Comparison of ENCODE assay signal across 1 cellular context in genomic region chr19:7629347-7630054, GRCh38.
TF ChIP-seq lines count a peak whose summit lies in the region.

TSS of gene PET100 (plus strand) at chr19:7629793. CDS start at chr19:7629834, 41 bp downstream.
TSS of gene XAB2 (minus strand) at chr19:7629545. CDS start at chr19:7629527, 18 bp downstream.

TF ChIP-seq in HepG2, 621 proteins besides CTCF, POLR2A, EP300 and RAD21 (continued from another document and continues in another):
- peak; percentile 47 for TF ChIP-seq TAF1 (CRISPR knock-in tag; IDR thresholded peaks at IDR 0.05)
- TF ChIP-seq PCBP1 (IDR thresholded peaks at IDR 0.05; ENCODE audit: borderline replicate concordance, low read depth, low read length), result peak; percentile 71; the same call in 1 of the 2 replicates
- TF ChIP-seq SNAPC4 (CRISPR knock-in tag; IDR thresholded peaks at IDR 0.05), result 0 out of 2 replicates have a peak, but pooled peaks have one; percentile 60
- peak; percentile 100 for TF ChIP-seq ATF1 (CRISPR knock-in tag; IDR thresholded peaks at IDR 0.05)
- peak; percentile 61; the same call in 1 of the 2 replicates for TF ChIP-seq KDM5B (CRISPR knock-in tag; IDR thresholded peaks at IDR 0.05; ENCODE audit: borderline replicate concordance)
- no peak for TF ChIP-seq FOXA1 (IDR thresholded peaks at IDR 0.05)
- peak; percentile 89 for TF ChIP-seq FOXA1 (CRISPR knock-in tag; IDR thresholded peaks at IDR 0.05)
- no peak for TF ChIP-seq ZNF34 (CRISPR knock-in tag; IDR thresholded peaks at IDR 0.05; ENCODE audit: borderline replicate concordance)
- TF ChIP-seq ZNF232 (CRISPR knock-in tag; IDR thresholded peaks at IDR 0.05; ENCODE audit: borderline replicate concordance), result peak; percentile 52; the same call in 1 of the 2 replicates
- TF ChIP-seq RFXANK (CRISPR knock-in tag; IDR thresholded peaks at IDR 0.05), result no peak
- TF ChIP-seq ZNF883 (CRISPR knock-in tag; IDR thresholded peaks at IDR 0.05; ENCODE audit: not compliant biosample characterization), result no peak
- no peak for TF ChIP-seq SOX6 (IDR thresholded peaks at IDR 0.05)
- peak; percentile 65 for TF ChIP-seq SOX6 (CRISPR knock-in tag; IDR thresholded peaks at IDR 0.05)
- no peak for TF ChIP-seq ARNT2 (CRISPR knock-in tag; IDR thresholded peaks at IDR 0.05; ENCODE audit: low read depth)
- TF ChIP-seq ZNF124 (CRISPR knock-in tag; IDR thresholded peaks at IDR 0.05), result peak; percentile 42; the same call in 1 of the 2 replicates
- 0 out of 2 replicates have a peak, but pooled peaks have one; percentile 51 for TF ChIP-seq ZNF317 (CRISPR knock-in tag; IDR thresholded peaks at IDR 0.05)
- TF ChIP-seq NR2F1 (CRISPR knock-in tag; IDR thresholded peaks at IDR 0.05), result no peak
- TF ChIP-seq ZNF549 (CRISPR knock-in tag; IDR thresholded peaks at IDR 0.05), result no peak
- TF ChIP-seq, protein P1, sequence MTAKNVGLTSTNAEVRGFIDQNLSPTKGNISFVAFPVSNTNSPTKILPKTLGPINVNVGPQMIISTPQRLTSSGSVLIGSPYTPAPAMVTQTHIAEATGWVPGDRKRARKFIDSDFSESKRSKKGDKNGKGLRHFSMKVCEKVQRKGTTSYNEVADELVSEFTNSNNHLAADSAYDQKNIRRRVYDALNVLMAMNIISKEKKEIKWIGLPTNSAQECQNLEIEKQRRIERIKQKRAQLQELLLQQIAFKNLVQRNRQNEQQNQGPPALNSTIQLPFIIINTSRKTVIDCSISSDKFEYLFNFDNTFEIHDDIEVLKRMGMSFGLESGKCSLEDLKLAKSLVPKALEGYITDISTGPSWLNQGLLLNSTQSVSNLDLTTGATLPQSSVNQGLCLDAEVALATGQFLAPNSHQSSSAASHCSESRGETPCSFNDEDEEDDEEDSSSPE (CRISPR knock-in tag; IDR thresholded peaks at IDR 0.05), result peak; percentile 86
- peak; percentile 93 for TF ChIP-seq YEATS2 (CRISPR knock-in tag; IDR thresholded peaks at IDR 0.05; ENCODE audit: borderline replicate concordance)
- TF ChIP-seq, protein P2, sequence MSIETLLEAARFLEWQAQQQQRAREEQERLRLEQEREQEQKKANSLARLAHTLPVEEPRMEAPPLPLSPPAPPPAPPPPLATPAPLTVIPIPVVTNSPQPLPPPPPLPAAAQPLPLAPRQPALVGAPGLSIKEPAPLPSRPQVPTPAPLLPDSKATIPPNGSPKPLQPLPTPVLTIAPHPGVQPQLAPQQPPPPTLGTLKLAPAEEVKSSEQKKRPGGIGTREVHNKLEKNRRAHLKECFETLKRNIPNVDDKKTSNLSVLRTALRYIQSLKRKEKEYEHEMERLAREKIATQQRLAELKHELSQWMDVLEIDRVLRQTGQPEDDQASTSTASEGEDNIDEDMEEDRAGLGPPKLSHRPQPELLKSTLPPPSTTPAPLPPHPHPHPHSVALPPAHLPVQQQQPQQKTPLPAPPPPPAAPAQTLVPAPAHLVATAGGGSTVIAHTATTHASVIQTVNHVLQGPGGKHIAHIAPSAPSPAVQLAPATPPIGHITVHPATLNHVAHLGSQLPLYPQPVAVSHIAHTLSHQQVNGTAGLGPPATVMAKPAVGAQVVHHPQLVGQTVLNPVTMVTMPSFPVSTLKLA (IDR thresholded peaks at IDR 0.05), result peak; percentile 54
- TF ChIP-seq POLR2G (IDR thresholded peaks at IDR 0.05; ENCODE audit: low read depth, low read length), result peak; percentile 77
- TF ChIP-seq, protein P3, sequence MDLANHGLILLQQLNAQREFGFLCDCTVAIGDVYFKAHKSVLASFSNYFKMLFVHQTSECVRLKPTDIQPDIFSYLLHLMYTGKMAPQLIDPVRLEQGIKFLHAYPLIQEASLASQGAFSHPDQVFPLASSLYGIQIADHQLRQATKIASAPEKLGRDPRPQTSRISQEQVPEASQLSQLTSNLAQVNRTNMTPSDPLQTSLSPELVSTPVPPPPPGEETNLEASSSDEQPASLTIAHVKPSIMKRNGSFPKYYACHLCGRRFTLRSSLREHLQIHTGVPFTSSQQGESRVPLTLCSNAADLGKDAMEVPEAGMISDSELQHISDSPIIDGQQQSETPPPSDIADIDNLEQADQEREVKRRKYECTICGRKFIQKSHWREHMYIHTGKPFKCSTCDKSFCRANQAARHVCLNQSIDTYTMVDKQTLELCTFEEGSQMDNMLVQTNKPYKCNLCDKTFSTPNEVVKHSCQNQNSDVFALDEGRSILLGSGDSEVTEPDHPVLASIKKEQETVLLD (CRISPR knock-in tag; IDR thresholded peaks at IDR 0.05; ENCODE audit: low read depth), result 0 out of 2 replicates have a peak, but pooled peaks have one; percentile 19
- TF ChIP-seq ARID4A (CRISPR knock-in tag; IDR thresholded peaks at IDR 0.05; ENCODE audit: borderline replicate concordance), result peak; percentile 90
- TF ChIP-seq FOXK2 (IDR thresholded peaks at IDR 0.05), result peak; percentile 93
- peak; percentile 90 for TF ChIP-seq TFDP1 (CRISPR knock-in tag; IDR thresholded peaks at IDR 0.05; ENCODE audit: borderline replicate concordance)
- peak; percentile 41; the same call in 1 of the 2 replicates for TF ChIP-seq SRF (IDR thresholded peaks at IDR 0.05; ENCODE audit: low read depth, low read length)
- TF ChIP-seq, protein P4, sequence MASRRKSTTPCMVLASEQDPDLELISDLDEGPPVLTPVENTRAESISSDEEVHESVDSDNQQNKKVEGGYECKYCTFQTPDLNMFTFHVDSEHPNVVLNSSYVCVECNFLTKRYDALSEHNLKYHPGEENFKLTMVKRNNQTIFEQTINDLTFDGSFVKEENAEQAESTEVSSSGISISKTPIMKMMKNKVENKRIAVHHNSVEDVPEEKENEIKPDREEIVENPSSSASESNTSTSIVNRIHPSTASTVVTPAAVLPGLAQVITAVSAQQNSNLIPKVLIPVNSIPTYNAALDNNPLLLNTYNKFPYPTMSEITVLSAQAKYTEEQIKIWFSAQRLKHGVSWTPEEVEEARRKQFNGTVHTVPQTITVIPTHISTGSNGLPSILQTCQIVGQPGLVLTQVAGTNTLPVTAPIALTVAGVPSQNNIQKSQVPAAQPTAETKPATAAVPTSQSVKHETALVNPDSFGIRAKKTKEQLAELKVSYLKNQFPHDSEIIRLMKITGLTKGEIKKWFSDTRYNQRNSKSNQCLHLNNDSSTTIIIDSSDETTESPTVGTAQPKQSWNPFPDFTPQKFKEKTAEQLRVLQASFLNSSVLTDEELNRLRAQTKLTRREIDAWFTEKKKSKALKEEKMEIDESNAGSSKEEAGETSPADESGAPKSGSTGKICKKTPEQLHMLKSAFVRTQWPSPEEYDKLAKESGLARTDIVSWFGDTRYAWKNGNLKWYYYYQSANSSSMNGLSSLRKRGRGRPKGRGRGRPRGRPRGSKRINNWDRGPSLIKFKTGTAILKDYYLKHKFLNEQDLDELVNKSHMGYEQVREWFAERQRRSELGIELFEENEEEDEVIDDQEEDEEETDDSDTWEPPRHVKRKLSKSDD (CRISPR knock-in tag; IDR thresholded peaks at IDR 0.05; ENCODE audit: low read depth), result 0 out of 2 replicates have a peak, but pooled peaks have one; percentile 60
- peak; percentile 90 for TF ChIP-seq SIN3A (IDR thresholded peaks at IDR 0.05; ENCODE audit: borderline replicate concordance, low read depth, low read length)
- no peak for TF ChIP-seq ZNF776 (CRISPR knock-in tag; IDR thresholded peaks at IDR 0.05)
- 0 out of 2 replicates have a peak, but pooled peaks have one; percentile 33 for TF ChIP-seq ZSCAN5A (CRISPR knock-in tag; IDR thresholded peaks at IDR 0.05; ENCODE audit: borderline replicate concordance)
- peak; percentile 45; the same call in 1 of the 2 replicates for TF ChIP-seq KMT2B (CRISPR knock-in tag; IDR thresholded peaks at IDR 0.05)
- TF ChIP-seq ZNF547 (CRISPR knock-in tag; IDR thresholded peaks at IDR 0.05), result no peak
- no peak; the same call in 1 of the 2 replicates for TF ChIP-seq ZNF224 (CRISPR knock-in tag; IDR thresholded peaks at IDR 0.05)
- TF ChIP-seq PAF1 (CRISPR knock-in tag; IDR thresholded peaks at IDR 0.05), result no peak
- TF ChIP-seq ZNF550 (CRISPR knock-in tag; IDR thresholded peaks at IDR 0.05; ENCODE audit: borderline replicate concordance), result no peak
- TF ChIP-seq GABPA (IDR thresholded peaks at IDR 0.05; ENCODE audit: low read depth, low read length), result peak; percentile 74
- peak; percentile 97 for TF ChIP-seq GABPA (CRISPR knock-in tag; IDR thresholded peaks at IDR 0.05; ENCODE audit: low read depth)
